In the genomic region with DNA sequence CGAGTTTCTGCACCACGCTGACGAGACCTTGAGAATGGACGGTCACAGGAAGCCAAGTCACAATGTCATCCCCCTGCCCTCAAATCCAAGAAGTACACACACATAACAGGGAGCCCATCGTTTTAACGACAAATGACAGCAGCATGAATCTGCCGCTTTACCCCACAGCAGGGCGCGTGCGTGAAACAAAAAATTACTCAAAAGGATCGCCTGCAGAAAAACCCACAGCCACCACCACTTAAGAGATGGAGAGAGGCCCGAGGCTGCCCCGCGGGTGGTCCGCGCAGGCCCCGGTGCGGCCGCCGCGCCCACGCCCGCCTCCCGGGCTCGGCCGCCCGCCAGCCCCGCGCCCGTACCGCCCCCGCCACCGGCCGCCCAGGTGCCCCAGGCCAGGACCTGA, we compare ENCODE assay signal across 11 cellular contexts. TPM values are rescaled to one million over a fixed set of nuclear protein-coding genes. Genes with fewer than 3 reads are reported as not detected.
DNase-seq lines count a peak whose midpoint lies in the region; ATAC-seq, FAIRE-seq and TF ChIP-seq lines count a peak whose summit lies in the region.
"Not testable (repeated sequence)": the region's sequence is repeated elsewhere in the genome, so short reads cannot be mapped to it uniquely, and the experiment has no call there.
"Had no signal": no experiment of that assay in that cellular context is flagged by ENCODE, and none has a peak within 500 bp of the region (broad histone marks: within the 10 kb centered on the region; RNA-seq: fewer than 3 reads in every experiment).

No MANE protein-coding gene starts in this region.

- FAIRE-seq in keratinocyte (lab: Jason Lieb, UNC), result not testable (repeated sequence)

- H3K79me2 ChIP-seq in keratinocyte (ENCODE audit: control insufficient read depth, insufficient read depth, low read length), result peaks cover 15% of the 10 kb centered on the region

- not testable (repeated sequence) for H3K9me3 Mint-ChIP-seq in CD8-positive, alpha-beta T cell; WTC11; activated naive CD4-positive, alpha-beta T cell treated with anti-CD3 and anti-CD28 coated beads, Interleukin-2, amount 50 U/mL, for 72 hours; endodermal cell; progenitor cell of endocrine pancreas (ENCODE audit: low read depth)

- 0% methylated on average over 2 of the region's 34 CpGs; no CpG with 5 or more reads in 1 of the 2 experiments for WGBS in endodermal cell (ENCODE audit: insufficient coverage in 1 of 2, insufficient read length in 1 of 2), 2 experiments

- CTCF ChIA-PET in CD8-positive, alpha-beta T cell (lab: Charles Lee); WTC11 (lab: Charles Lee): not testable (repeated sequence)

- not testable (repeated sequence) for H3K36me3 ChIP-seq in CD8-positive, alpha-beta T cell (ENCODE audit: insufficient read depth, low read length); KOPT-K1 (ENCODE audit: insufficient read depth, low read length); keratinocyte (ENCODE audit: control insufficient read depth in 2 of 2, extremely low read depth in 1 of 2, insufficient read depth in 2 of 2, low read length in 2 of 2); thoracic aorta
- peaks cover 16% of the 10 kb centered on the region for H3K36me3 ChIP-seq in endodermal cell (ENCODE audit: control insufficient read depth, insufficient read depth, low read length)

- not testable (repeated sequence) for ATAC-seq in CD8-positive, alpha-beta T cell; WTC11; activated naive CD4-positive, alpha-beta T cell treated with anti-CD3 and anti-CD28 coated beads, Interleukin-2, amount 50 U/mL, for 72 hours; thoracic aorta (ENCODE audit: insufficient number of reproducible peaks, low FRiP score, low read depth)

- H3K9me1 ChIP-seq in keratinocyte (ENCODE audit: control insufficient read depth, extremely low read depth, insufficient read depth, low read length), result not testable (repeated sequence)

- not testable (repeated sequence) for H4K20me1 ChIP-seq in keratinocyte (ENCODE audit: control insufficient read depth, extremely low read depth, insufficient read depth, low read length)

- intact Hi-C loops in CD8-positive, alpha-beta T cell (cut with DNase I, micrococcal nuclease), result not testable (repeated sequence)

- not testable (repeated sequence) for H3K4me3 ChIP-seq in CD8-positive, alpha-beta T cell (ENCODE audit: low read depth, low read length)
- H3K4me3 ChIP-seq in endodermal cell (ENCODE audit: low read length), result peak overlapping the region; percentile 73
- peak overlapping the region in 1 of 3 experiments; percentile 31 for H3K4me3 ChIP-seq in keratinocyte (ENCODE audit: control insufficient read depth in 2 of 3, extremely low read depth in 1 of 3, insufficient read depth in 2 of 3, low read depth in 1 of 3, low read length in 3 of 3)
- peak overlapping the region; percentile 57 for H3K4me3 ChIP-seq in thoracic aorta

- H3K9ac ChIP-seq in endodermal cell (ENCODE audit: extremely low read depth, low read length, poor library complexity, severe bottlenecking), result peak overlapping the region; percentile 15
- not testable (repeated sequence) for H3K9ac ChIP-seq in keratinocyte (ENCODE audit: control insufficient read depth, extremely low read depth, insufficient read depth, low read length)

- not testable (repeated sequence) for H3K27me3 ChIP-seq in CD8-positive, alpha-beta T cell (ENCODE audit: insufficient read depth, low read length); endodermal cell (ENCODE audit: control insufficient read depth, insufficient read depth, low read length, poor library complexity, severe bottlenecking); keratinocyte (ENCODE audit: control insufficient read depth, extremely low read depth, insufficient read depth, low read length); thoracic aorta (replicated peaks; ENCODE audit: insufficient read depth)

- peak overlapping the region; percentile 22 for H3K4me2 ChIP-seq in keratinocyte (ENCODE audit: control insufficient read depth, extremely low read depth, insufficient read depth, low read depth, low read length)

- POLR2A ChIA-PET in CD8-positive, alpha-beta T cell (lab: Charles Lee); WTC11 (lab: Charles Lee): not testable (repeated sequence)

- not testable (repeated sequence) for H3K27me3 Mint-ChIP-seq in CD8-positive, alpha-beta T cell (ENCODE audit: low read depth); WTC11 (ENCODE audit: low read depth); endodermal cell (ENCODE audit: insufficient read depth); progenitor cell of endocrine pancreas

- not testable (repeated sequence) for TF ChIP-seq CTCF in CD8-positive, alpha-beta T cell (IDR thresholded peaks at IDR 0.05); WTC11 (IDR thresholded peaks at IDR 0.05); endodermal cell (conservative IDR thresholded peaks at IDR 0.05); keratinocyte (optimal IDR thresholded peaks at IDR 0.05 in 1 of 3, IDR thresholded peaks at IDR 0.05 in 1 of 3, conservative IDR thresholded peaks at IDR 0.05 in 1 of 3; ENCODE audit: extremely low read depth in 1 of 3, insufficient read depth in 2 of 3, low read length in 3 of 3); progenitor cell of endocrine pancreas (IDR thresholded peaks at IDR 0.05; ENCODE audit: unreplicated experiment); thoracic aorta (IDR thresholded peaks at IDR 0.05)

- H3K4me1 ChIP-seq in CD8-positive, alpha-beta T cell (ENCODE audit: insufficient read depth, low read length); endodermal cell (ENCODE audit: control insufficient read depth, insufficient read depth, low read length); keratinocyte (ENCODE audit: control insufficient read depth, extremely low read depth, insufficient read depth, low read length); thoracic aorta (ENCODE audit: control insufficient read depth in 1 of 2, low read depth in 2 of 2): not testable (repeated sequence)

- H3K27ac ChIP-seq in CD8-positive, alpha-beta T cell (ENCODE audit: low read depth, low read length); endodermal cell (ENCODE audit: low read depth, low read length); keratinocyte (ENCODE audit: control insufficient read depth, insufficient read depth, low read length); thoracic aorta: not testable (repeated sequence)
- peak overlapping the region; percentile 25 for H3K27ac ChIP-seq in KOPT-K1 (ENCODE audit: low read depth, low read length, poor library complexity, severe bottlenecking)

- H3K27ac Mint-ChIP-seq in CD8-positive, alpha-beta T cell, result peak overlapping the region; percentile 92
- H3K27ac Mint-ChIP-seq in WTC11 (peak overlapping the region; percentile 85; the same call in 1 of the 2 replicates), endodermal cell (peak overlapping the region; percentile 96), progenitor cell of endocrine pancreas (peak overlapping the region; percentile 94)
- H3K27ac Mint-ChIP-seq in activated naive CD4-positive, alpha-beta T cell treated with anti-CD3 and anti-CD28 coated beads, Interleukin-2, amount 50 U/mL, for 72 hours, result peak overlapping the region; percentile 87 to 97

- peak in 1 of 7 experiments; percentile 15 for DNase-seq in CD8-positive, alpha-beta T cell
- DNase-seq in WTC11 (ENCODE audit: low spot score); activated naive CD4-positive, alpha-beta T cell treated with anti-CD3 and anti-CD28 coated beads, Interleukin-2, amount 50 U/mL, for 72 hours (ENCODE audit: low spot score in 2 of 2); endodermal cell; keratinocyte (ENCODE audit: low read depth, low spot score); progenitor cell of endocrine pancreas (ENCODE audit: low spot score, unreplicated experiment); thoracic aorta (ENCODE audit: low spot score): not testable (repeated sequence)

- not testable (repeated sequence) for H3K4me1 Mint-ChIP-seq in CD8-positive, alpha-beta T cell (ENCODE audit: low read depth); endodermal cell; progenitor cell of endocrine pancreas (ENCODE audit: low read depth)
- H3K4me1 Mint-ChIP-seq in WTC11, result peaks cover 24% of the 10 kb centered on the region

- dilution Hi-C loops in keratinocyte (cut with MboI; ENCODE audit: extremely low pct_ligation_motif_present, low sequenced_read_pairs), result not testable (repeated sequence)

- H3K36me3 Mint-ChIP-seq in CD8-positive, alpha-beta T cell, result peaks cover 14% of the 10 kb centered on the region
- peaks cover 26% of the 10 kb centered on the region for H3K36me3 Mint-ChIP-seq in WTC11
- not testable (repeated sequence) for H3K36me3 Mint-ChIP-seq in activated naive CD4-positive, alpha-beta T cell treated with anti-CD3 and anti-CD28 coated beads, Interleukin-2, amount 50 U/mL, for 72 hours; progenitor cell of endocrine pancreas (ENCODE audit: insufficient read depth)
- H3K36me3 Mint-ChIP-seq in endodermal cell (ENCODE audit: low read depth), result peaks cover 20% of the 10 kb centered on the region

- H3K9me3 ChIP-seq in CD8-positive, alpha-beta T cell (ENCODE audit: low read length); KOPT-K1 (ENCODE audit: insufficient read depth, low read length, poor library complexity, severe bottlenecking); endodermal cell (ENCODE audit: control insufficient read depth, low read length); keratinocyte (ENCODE audit: control insufficient read depth, low read depth, low read length); thoracic aorta: not testable (repeated sequence)

- peak overlapping the region; percentile 98 for H3K4me3 Mint-ChIP-seq in CD8-positive, alpha-beta T cell
- peak overlapping the region; percentile 94 for H3K4me3 Mint-ChIP-seq in WTC11
- peak overlapping the region; percentile 87 for H3K4me3 Mint-ChIP-seq in endodermal cell
- H3K4me3 Mint-ChIP-seq in progenitor cell of endocrine pancreas (ENCODE audit: low read depth), result peak overlapping the region; percentile 95

- H2AFZ ChIP-seq in keratinocyte (ENCODE audit: control insufficient read depth, low read length), result not testable (repeated sequence)

RNA-seq across cellular contexts. Expression of a gene that starts 0.3 kb away (rescaled TPM):
- 10 to 100 TPM; 25.4 to 26.6 TPM for total RNA-seq in CD8-positive, alpha-beta T cell
- total RNA-seq in WTC11 (2021) (81.5 to 94.2 TPM (median 82.0 TPM) in 3 replicates), endodermal cell (100 to 1,000 TPM; 105 to 112 TPM), progenitor cell of endocrine pancreas (86.2 and 94.6 TPM in 2 replicates), thoracic aorta (10 to 100 TPM; 50.9 to 62.0 TPM)
- total RNA-seq in activated naive CD4-positive, alpha-beta T cell treated with anti-CD3 and anti-CD28 coated beads, Interleukin-2, amount 50 U/mL, for 72 hours, result 10 to 100 TPM; 27.5 to 36.4 TPM
- 28.8 TPM for polyA plus RNA-seq in endodermal cell (2013, experiment 1 of 2)
- polyA plus RNA-seq in endodermal cell (2013, experiment 2 of 2), result 28.2 TPM
- 12.4 to 16.2 TPM (median 14.9 TPM) in 3 replicates for polyA plus RNA-seq in keratinocyte
- 48.9 TPM for polyA plus RNA-seq in keratinocyte (2011; ENCODE audit: low read depth)
- polyA plus RNA-seq in keratinocyte (2011; cell fraction: cytosol; rRNA removed), result 9.5 and 14.0 TPM in 2 replicates
- polyA plus RNA-seq in keratinocyte (2011; cell fraction: nucleus; rRNA removed), result 80.7 and 99.2 TPM in 2 replicates
- polyA plus RNA-seq in keratinocyte (2012; ENCODE audit: low replicate concordance), result 18.9 and 24.6 TPM in 2 replicates
- polyA minus RNA-seq in keratinocyte, result 33.5 to 87.8 TPM (median 54.1 TPM) in 3 replicates
- 33.0 TPM for polyA minus RNA-seq in keratinocyte (2011; cell fraction: cytosol; rRNA and poly(A)+ RNA removed)
- 105 and 136 TPM in 2 replicates for polyA minus RNA-seq in keratinocyte (2011; cell fraction: nucleus; rRNA and poly(A)+ RNA removed)

RNA-seq across cellular contexts. Expression of a gene that starts 36.2 kb away (rescaled TPM):
- total RNA-seq in CD8-positive, alpha-beta T cell, result not detected
- total RNA-seq in WTC11 (2021) (not detected in 3 replicates), endodermal cell (not detected), progenitor cell of endocrine pancreas (not detected in 2 replicates), thoracic aorta (not detected)
- not detected for total RNA-seq in activated naive CD4-positive, alpha-beta T cell treated with anti-CD3 and anti-CD28 coated beads, Interleukin-2, amount 50 U/mL, for 72 hours
- not detected for polyA plus RNA-seq in endodermal cell (2013, experiment 1 of 2)
- not detected for polyA plus RNA-seq in endodermal cell (2013, experiment 2 of 2)
- not detected in 3 replicates for polyA plus RNA-seq in keratinocyte
- not detected for polyA plus RNA-seq in keratinocyte (2011; ENCODE audit: low read depth)
- polyA plus RNA-seq in keratinocyte (2011; cell fraction: cytosol; rRNA removed), result not detected in 2 replicates
- not detected in 2 replicates for polyA plus RNA-seq in keratinocyte (2011; cell fraction: nucleus; rRNA removed)
- polyA plus RNA-seq in keratinocyte (2012; ENCODE audit: low replicate concordance), result not detected in 2 replicates
- polyA minus RNA-seq in keratinocyte, result not detected in 3 replicates
- not detected for polyA minus RNA-seq in keratinocyte (2011; cell fraction: cytosol; rRNA and poly(A)+ RNA removed)
- polyA minus RNA-seq in keratinocyte (2011; cell fraction: nucleus; rRNA and poly(A)+ RNA removed), result not detected in 2 replicates
- total RNA-seq: activated CD8-positive, alpha-beta memory T cell treated with anti-CD3 and anti-CD28 coated beads for 36 hours; cardiac septum; left lobe of liver had no signal

RNA-seq across cellular contexts. Expression of a gene that starts 56.8 kb away (rescaled TPM):
- total RNA-seq in CD8-positive, alpha-beta T cell, result not detected
- total RNA-seq in WTC11 (2021) (not detected in 3 replicates), endodermal cell (not detected), progenitor cell of endocrine pancreas (not detected in 2 replicates), thoracic aorta (not detected)
- total RNA-seq in activated naive CD4-positive, alpha-beta T cell treated with anti-CD3 and anti-CD28 coated beads, Interleukin-2, amount 50 U/mL, for 72 hours, result not detected
- polyA plus RNA-seq in endodermal cell (2013, experiment 1 of 2), result not detected
- not detected for polyA plus RNA-seq in endodermal cell (2013, experiment 2 of 2)
- not detected in 3 replicates for polyA plus RNA-seq in keratinocyte
- not detected for polyA plus RNA-seq in keratinocyte (2011; ENCODE audit: low read depth)
- polyA plus RNA-seq in keratinocyte (2011; cell fraction: cytosol; rRNA removed), result not detected in 2 replicates
- not detected in 2 replicates for polyA plus RNA-seq in keratinocyte (2011; cell fraction: nucleus; rRNA removed)
- not detected in 2 replicates for polyA plus RNA-seq in keratinocyte (2012; ENCODE audit: low replicate concordance)
- polyA minus RNA-seq in keratinocyte, result not detected in 3 replicates
- not detected for polyA minus RNA-seq in keratinocyte (2011; cell fraction: cytosol; rRNA and poly(A)+ RNA removed)
- polyA minus RNA-seq in keratinocyte (2011; cell fraction: nucleus; rRNA and poly(A)+ RNA removed), result not detected in 2 replicates
- total RNA-seq: activated CD8-positive, alpha-beta memory T cell treated with anti-CD3 and anti-CD28 coated beads for 36 hours; cardiac septum; left lobe of liver had no signal
